Comparison of ENCODE assay signal across 28 cellular contexts in the genomic region with DNA sequence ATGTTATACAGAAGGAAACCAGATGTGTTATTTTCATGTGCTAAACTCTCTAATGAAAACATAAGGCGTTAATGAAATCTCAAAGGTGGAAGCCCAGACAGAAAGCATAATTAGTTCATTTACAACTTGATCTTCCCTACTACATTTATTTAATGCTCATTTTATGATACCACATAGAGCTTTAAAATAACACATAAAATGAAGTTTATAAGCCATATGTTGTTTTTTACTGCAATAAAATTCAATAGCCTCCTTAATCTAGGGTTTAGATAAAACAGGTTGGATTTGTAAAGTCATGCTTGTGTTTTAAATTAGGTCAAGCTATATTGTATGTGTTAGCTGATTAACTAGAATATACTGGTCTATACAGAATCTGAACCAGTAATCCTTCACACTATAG.
"Had no signal": no experiment of that assay in that cellular context is flagged by ENCODE, and none has a peak within 500 bp of the region (broad histone marks: within the 10 kb centered on the region; RNA-seq: fewer than 3 reads in every experiment).

No MANE protein-coding gene starts in this region.

- H3K9me3 Mint-ChIP-seq: neural progenitor cell; stimulated activated effector memory CD8-positive, alpha-beta T cell treated with anti-CD3 and anti-CD28 coated beads, Interleukin-12 subunit alpha, Interleukin-12 subunit beta, amount 100 ng/mL, for 72 hours; stimulated activated naive CD8-positive, alpha-beta T cell treated with anti-CD3 and anti-CD28 coated beads, Interleukin-15, Interleukin-2, amounts not matched to agents 100 ng/mL and 50 ng/mL, for 24 hours had no signal

- ATAC-seq: psoas muscle; right cardiac atrium; right lobe of liver; stimulated activated naive B cell treated with anti-CD40 and anti-IgM and Interleukin-4, amounts not matched to agents 10 μg/mL and 1 μg/mL and 100 μg/mL, for 72 hours had no signal

- H3K4me1 ChIP-seq: parathyroid adenoma, psoas muscle, right lobe of liver, sigmoid colon, thyroid gland had no signal

- H3K36me3 ChIP-seq: neural progenitor cell, ovary, right lobe of liver, sigmoid colon, stomach, thoracic aorta, thyroid gland, tibial nerve, upper lobe of left lung, vagina had no signal

- H3K27ac ChIP-seq: neural progenitor cell, ovary, parathyroid adenoma, psoas muscle, right lobe of liver, sigmoid colon, stomach, thoracic aorta, thyroid gland, tibial nerve, upper lobe of left lung, vagina had no signal

- H3K27me3 Mint-ChIP-seq: progenitor cell of endocrine pancreas had no signal

- H3K9me3 ChIP-seq: ovary, psoas muscle, right lobe of liver, sigmoid colon, stomach, thoracic aorta, thyroid gland, tibial nerve, upper lobe of left lung, vagina had no signal

- H3K36me3 Mint-ChIP-seq: stimulated activated effector memory CD8-positive, alpha-beta T cell treated with anti-CD3 and anti-CD28 coated beads, Interleukin-12 subunit alpha, Interleukin-12 subunit beta, amount 100 ng/mL, for 72 hours; stimulated activated naive B cell treated with anti-CD40 and anti-IgM and Interleukin-4, amounts not matched to agents 10 μg/mL and 1 μg/mL and 100 μg/mL, for 72 hours had no signal

- H2AFZ ChIP-seq: neural progenitor cell, parathyroid adenoma had no signal

- H3K27me3 ChIP-seq: neural progenitor cell, ovary, right lobe of liver, sigmoid colon, stomach, thyroid gland, tibial nerve, upper lobe of left lung, vagina had no signal

- H3K4me3 ChIP-seq: neural progenitor cell, ovary, psoas muscle, right lobe of liver, sigmoid colon, stomach, thoracic aorta, thyroid gland, tibial nerve, upper lobe of left lung, vagina had no signal

- H3K4me2 ChIP-seq: neural progenitor cell had no signal

- DNase-seq: occipital lobe; ovary; posterior cingulate gyrus; psoas muscle; right cardiac atrium; right lobe of liver; sigmoid colon; stimulated activated CD4-positive, alpha-beta T cell treated with anti-CD3 and anti-CD28 coated beads, Interleukin-15, amount 100 ng/mL, for 24 hours; stimulated activated CD4-positive, alpha-beta T cell treated with anti-CD3 and anti-CD28 coated beads, Interleukin-2, amount 100 ng/mL, for 24 hours; stimulated activated CD4-positive, alpha-beta T cell treated with anti-CD3 and anti-CD28 coated beads, Interleukin-2, amount 100 ng/mL, for 48 hours; stimulated activated CD4-positive, alpha-beta T cell treated with anti-CD3 and anti-CD28 coated beads, Interleukin-4, amount 100 ng/mL, for 24 hours; stimulated activated naive B cell treated with anti-CD40 and anti-IgM and Interleukin-4, amounts not matched to agents 10 μg/mL and 1 μg/mL and 100 μg/mL, for 72 hours; stimulated activated naive CD4-positive, alpha-beta T cell treated with Interleukin-2 at 50 U/mL for 16 hours; stomach; thyroid gland; trophoblast cell; upper lobe of left lung had no signal

- H3K9ac ChIP-seq: neural progenitor cell, parathyroid adenoma had no signal

- H3K4me3 Mint-ChIP-seq: nephron; neural progenitor cell; stimulated activated effector memory CD8-positive, alpha-beta T cell treated with anti-CD3 and anti-CD28 coated beads, Interleukin-12 subunit alpha, Interleukin-12 subunit beta, amount 100 ng/mL, for 72 hours; stimulated activated naive B cell treated with anti-CD40 and anti-IgM and Interleukin-4, amounts not matched to agents 10 μg/mL and 1 μg/mL and 100 μg/mL, for 72 hours; stimulated activated naive CD8-positive, alpha-beta T cell treated with anti-CD3 and anti-CD28 coated beads, Interleukin-15, Interleukin-2, amounts not matched to agents 100 ng/mL and 50 ng/mL, for 24 hours had no signal

- FAIRE-seq: small intestine, urothelium cell line had no signal

- H3K27ac Mint-ChIP-seq: nephron; neural progenitor cell; progenitor cell of endocrine pancreas; stimulated activated effector memory CD8-positive, alpha-beta T cell treated with anti-CD3 and anti-CD28 coated beads, Interleukin-12 subunit alpha, Interleukin-12 subunit beta, amount 100 ng/mL, for 72 hours; stimulated activated naive B cell treated with anti-CD40 and anti-IgM and Interleukin-4, amounts not matched to agents 10 μg/mL and 1 μg/mL and 100 μg/mL, for 72 hours; stimulated activated naive CD8-positive, alpha-beta T cell treated with anti-CD3 and anti-CD28 coated beads, Interleukin-15, Interleukin-2, amounts not matched to agents 100 ng/mL and 50 ng/mL, for 24 hours had no signal

- H3K79me2 ChIP-seq: parathyroid adenoma had no signal
